Comparison of ENCODE assay signal across 1 cellular context in the genomic region with DNA sequence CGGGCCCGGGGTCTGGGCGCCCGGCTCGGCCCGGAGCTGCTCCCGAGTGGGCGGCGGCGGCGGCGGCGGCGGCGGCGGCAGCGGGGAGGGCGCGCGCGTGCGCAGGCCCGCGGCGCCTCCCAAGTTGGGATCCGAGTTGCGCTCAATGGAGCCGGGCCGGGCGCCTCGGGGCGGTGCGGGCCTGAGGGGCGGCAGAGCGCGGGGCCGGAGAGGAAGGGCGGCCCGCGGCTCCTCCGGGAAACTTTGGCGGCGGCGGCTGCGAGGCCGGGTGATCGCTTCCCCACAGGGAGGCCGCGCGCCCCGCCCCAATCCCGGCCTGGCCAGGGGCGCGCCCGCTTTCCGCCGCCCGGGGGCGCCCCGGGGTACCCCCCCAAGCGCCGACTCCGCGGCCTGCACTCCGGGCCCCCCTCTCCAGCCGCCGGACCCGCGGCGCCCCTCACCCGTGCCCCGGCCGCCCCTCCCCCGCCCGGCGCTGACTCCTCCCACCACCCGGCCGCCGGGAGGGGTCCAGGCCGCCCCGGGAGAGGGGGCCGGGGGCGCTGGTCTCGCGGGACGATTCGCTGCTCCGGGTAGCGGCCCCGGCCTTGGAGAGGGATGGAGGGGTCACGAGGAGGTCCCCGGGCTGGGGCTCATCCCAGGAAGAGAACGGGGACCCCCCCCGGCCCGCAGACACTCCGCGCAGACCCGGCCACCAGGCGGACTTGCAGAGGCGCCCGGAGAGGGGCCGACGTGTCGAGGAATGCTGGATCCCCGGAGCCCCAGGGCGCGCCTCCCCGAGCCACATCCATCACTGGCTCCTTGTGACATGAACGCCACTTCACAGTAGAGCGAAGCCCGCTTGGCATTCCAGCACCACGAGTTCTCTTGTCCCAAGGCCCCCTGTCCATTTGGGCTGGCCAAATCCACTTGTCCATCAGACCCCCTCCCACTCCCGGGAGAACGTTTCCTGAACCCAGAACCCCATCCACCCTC.
TF ChIP-seq lines count a peak whose summit lies in the region.

A gene with protein sequence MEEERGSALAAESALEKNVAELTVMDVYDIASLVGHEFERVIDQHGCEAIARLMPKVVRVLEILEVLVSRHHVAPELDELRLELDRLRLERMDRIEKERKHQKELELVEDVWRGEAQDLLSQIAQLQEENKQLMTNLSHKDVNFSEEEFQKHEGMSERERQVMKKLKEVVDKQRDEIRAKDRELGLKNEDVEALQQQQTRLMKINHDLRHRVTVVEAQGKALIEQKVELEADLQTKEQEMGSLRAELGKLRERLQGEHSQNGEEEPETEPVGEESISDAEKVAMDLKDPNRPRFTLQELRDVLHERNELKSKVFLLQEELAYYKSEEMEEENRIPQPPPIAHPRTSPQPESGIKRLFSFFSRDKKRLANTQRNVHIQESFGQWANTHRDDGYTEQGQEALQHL (minus strand): TSS at position 48 of the 972 bp plus-strand sequence. CDS start 237 bp downstream, outside the sequence.

TF ChIP-seq in H1, 55 proteins besides CTCF, POLR2A, EP300 and RAD21:
- TF ChIP-seq BRCA1 (IDR thresholded peaks at IDR 0.05; ENCODE audit: low read depth, low read length), result no peak
- no peak for TF ChIP-seq SAP30 (IDR thresholded peaks at IDR 0.05; ENCODE audit: insufficient read depth, insufficient replicate concordance, low read length)
- TF ChIP-seq, protein P1, sequence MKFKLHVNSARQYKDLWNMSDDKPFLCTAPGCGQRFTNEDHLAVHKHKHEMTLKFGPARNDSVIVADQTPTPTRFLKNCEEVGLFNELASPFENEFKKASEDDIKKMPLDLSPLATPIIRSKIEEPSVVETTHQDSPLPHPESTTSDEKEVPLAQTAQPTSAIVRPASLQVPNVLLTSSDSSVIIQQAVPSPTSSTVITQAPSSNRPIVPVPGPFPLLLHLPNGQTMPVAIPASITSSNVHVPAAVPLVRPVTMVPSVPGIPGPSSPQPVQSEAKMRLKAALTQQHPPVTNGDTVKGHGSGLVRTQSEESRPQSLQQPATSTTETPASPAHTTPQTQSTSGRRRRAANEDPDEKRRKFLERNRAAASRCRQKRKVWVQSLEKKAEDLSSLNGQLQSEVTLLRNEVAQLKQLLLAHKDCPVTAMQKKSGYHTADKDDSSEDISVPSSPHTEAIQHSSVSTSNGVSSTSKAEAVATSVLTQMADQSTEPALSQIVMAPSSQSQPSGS (IDR thresholded peaks at IDR 0.05; ENCODE audit: low read length), result no peak
- TF ChIP-seq YY1 (IDR thresholded peaks at IDR 0.05; ENCODE audit: low read depth, low read length), result no peak
- TF ChIP-seq EGR1 (IDR thresholded peaks at IDR 0.05; ENCODE audit: borderline replicate concordance, low read depth, low read length), result 0 out of 2 replicates have a peak, but pooled peaks have one; percentile 6
- TF ChIP-seq CREB1 (IDR thresholded peaks at IDR 0.05), result no peak
- no peak for TF ChIP-seq ZNF274 (IDR thresholded peaks at IDR 0.05; ENCODE audit: borderline replicate concordance, extremely low read depth, low read length)
- TF ChIP-seq PHF8 (conservative IDR thresholded peaks at IDR 0.05; ENCODE audit: low read depth, low read length), result peak; percentile 34; the same call in 1 of the 2 replicates
- no peak for TF ChIP-seq SP4 (IDR thresholded peaks at IDR 0.05; ENCODE audit: low read length)
- no peak for TF ChIP-seq CBX5 (IDR thresholded peaks at IDR 0.05; ENCODE audit: low read depth, low read length)
- no peak for TF ChIP-seq CBX8 (IDR thresholded peaks at IDR 0.05; ENCODE audit: borderline replicate concordance, low read depth, low read length)
- TF ChIP-seq SP1 (IDR thresholded peaks at IDR 0.05; ENCODE audit: low read depth, low read length), result no peak
- TF ChIP-seq CHD7 (IDR thresholded peaks at IDR 0.05; ENCODE audit: insufficient replicate concordance, low read length), result no peak
- TF ChIP-seq, protein P2, sequence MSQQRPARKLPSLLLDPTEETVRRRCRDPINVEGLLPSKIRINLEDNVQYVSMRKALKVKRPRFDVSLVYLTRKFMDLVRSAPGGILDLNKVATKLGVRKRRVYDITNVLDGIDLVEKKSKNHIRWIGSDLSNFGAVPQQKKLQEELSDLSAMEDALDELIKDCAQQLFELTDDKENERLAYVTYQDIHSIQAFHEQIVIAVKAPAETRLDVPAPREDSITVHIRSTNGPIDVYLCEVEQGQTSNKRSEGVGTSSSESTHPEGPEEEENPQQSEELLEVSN (IDR thresholded peaks at IDR 0.05), result no peak
- no peak for TF ChIP-seq JUND (IDR thresholded peaks at IDR 0.05; ENCODE audit: low read length)
- TF ChIP-seq HDAC2 (IDR thresholded peaks at IDR 0.05; ENCODE audit: borderline replicate concordance in 1 of 2, low read depth in 2 of 2, low read length in 2 of 2), result no peak
- no peak for TF ChIP-seq RFX5 (IDR thresholded peaks at IDR 0.05; ENCODE audit: borderline replicate concordance, low read depth, low read length)
- TF ChIP-seq NANOG (IDR thresholded peaks at IDR 0.05; ENCODE audit: insufficient read depth, low read depth, low read length, poor library complexity, severe bottlenecking), result peak; percentile 49
- TF ChIP-seq HDAC6 (IDR thresholded peaks at IDR 0.05; ENCODE audit: low read depth, low read length), result no peak
- TF ChIP-seq NRF1 (IDR thresholded peaks at IDR 0.05; ENCODE audit: low read depth, low read length), result 0 out of 2 replicates have a peak, but pooled peaks have one; percentile 16
- TF ChIP-seq SIRT6 (IDR thresholded peaks at IDR 0.05; ENCODE audit: low read length), result no peak
- no peak; the same call in 1 of the 2 replicates for TF ChIP-seq POLR2AphosphoS5 (IDR thresholded peaks at IDR 0.05; ENCODE audit: low read depth, low read length)
- TF ChIP-seq EZH2 (IDR thresholded peaks at IDR 0.05; ENCODE audit: low read depth, low read length, severe bottlenecking), result no peak
- TF ChIP-seq ASH2L (IDR thresholded peaks at IDR 0.05; ENCODE audit: low read length), result no peak
- TF ChIP-seq MAX (IDR thresholded peaks at IDR 0.05), result 0 out of 2 replicates have a peak, but pooled peaks have one; percentile 15
- no peak for TF ChIP-seq RBBP5 (IDR thresholded peaks at IDR 0.05; ENCODE audit: borderline replicate concordance, low read depth, low read length)
- no peak for TF ChIP-seq RXRA (IDR thresholded peaks at IDR 0.05; ENCODE audit: insufficient read depth, low read depth, low read length)
- TF ChIP-seq USF2 (IDR thresholded peaks at IDR 0.05; ENCODE audit: low read length), result no peak
- no peak for TF ChIP-seq TEAD4 (IDR thresholded peaks at IDR 0.05; ENCODE audit: low read depth, low read length)
- no peak for TF ChIP-seq KDM1A (IDR thresholded peaks at IDR 0.05; ENCODE audit: borderline replicate concordance, low read length)
- peak; percentile 28 for TF ChIP-seq KDM4A (IDR thresholded peaks at IDR 0.05; ENCODE audit: low read depth, low read length, severe bottlenecking)
- no peak for TF ChIP-seq RNF2 (IDR thresholded peaks at IDR 0.05; ENCODE audit: borderline replicate concordance, low read depth, low read length, missing control alignments, poor library complexity, severe bottlenecking)
- no peak for TF ChIP-seq GABPA (IDR thresholded peaks at IDR 0.05; ENCODE audit: borderline replicate concordance, insufficient read depth, low read length)
